Comparison of ENCODE assay signal across 24 cellular contexts in the genomic region with DNA sequence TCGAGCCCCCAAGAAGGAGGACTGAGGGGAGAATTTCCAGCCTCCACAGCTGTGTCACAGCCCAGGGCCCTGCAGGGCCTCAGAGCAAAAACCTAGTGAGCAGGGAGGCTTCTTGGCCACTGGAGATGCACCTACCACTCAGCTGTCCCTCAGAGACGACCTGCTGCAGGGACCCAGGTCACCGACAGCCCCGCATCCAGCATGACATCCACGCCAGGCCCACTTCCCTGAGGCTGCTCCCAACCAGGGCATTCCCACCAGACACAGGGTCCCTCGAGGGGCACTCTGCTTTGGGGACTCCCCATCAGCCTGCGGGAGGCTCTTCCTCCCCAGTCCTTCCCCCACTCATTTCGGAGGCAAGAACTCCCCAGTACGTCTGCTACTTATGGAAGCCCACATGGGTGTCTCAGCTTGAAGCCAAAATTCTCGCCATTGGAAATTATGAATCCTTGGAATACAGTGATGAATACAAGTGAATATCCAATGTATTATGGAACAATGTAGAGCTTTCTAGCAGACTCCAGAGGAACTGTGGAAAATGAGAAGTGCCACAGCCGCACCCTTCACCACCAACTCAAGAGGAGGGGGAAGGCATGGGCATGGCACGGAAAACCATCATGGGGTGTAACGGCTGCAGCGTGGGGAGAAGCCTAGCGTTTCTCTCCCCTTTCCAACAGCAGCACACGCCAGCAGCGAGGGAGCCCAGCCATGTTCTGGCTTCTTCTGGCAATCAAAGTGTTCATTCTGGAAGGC. TPM values are rescaled to one million over a fixed set of nuclear protein-coding genes. Genes with fewer than 3 reads are reported as not detected.
DNase-seq lines count a peak whose midpoint lies in the region; ATAC-seq and TF ChIP-seq lines count a peak whose summit lies in the region.
"Had no signal": no experiment of that assay in that cellular context is flagged by ENCODE, and none has a peak within 500 bp of the region (broad histone marks: within the 10 kb centered on the region; RNA-seq: fewer than 3 reads in every experiment).

No MANE protein-coding gene starts in this region.

- no peak for TF ChIP-seq EP300 in sigmoid colon (IDR thresholded peaks at IDR 0.05)

- intact Hi-C loops in sigmoid colon (cut with DNase I), result no loop called here

- H3K79me2 ChIP-seq in Loucy (ENCODE audit: insufficient read depth, low read length), result peaks cover 11% of the 10 kb centered on the region; the same call in 1 of the 2 replicates

- peak overlapping the region; percentile 73 for H3K4me2 ChIP-seq in Loucy (ENCODE audit: low read depth, low read length, poor library complexity, severe bottlenecking)

- no peak overlapping the region for H3K27ac Mint-ChIP-seq in endodermal cell
- H3K27ac Mint-ChIP-seq: CD4-positive, alpha-beta T cell had no signal

- DNase-seq in activated effector memory CD4-positive, alpha-beta T cell treated with anti-CD3 and anti-CD28 coated beads, Interleukin-2, amount 50 U/mL, for 16 hours, result peak; percentile 41
- no peak for DNase-seq in activated effector memory CD4-positive, alpha-beta T cell treated with Interleukin-2 at 50 U/mL for 16 hours
- peak; percentile 20 for DNase-seq in endodermal cell
- DNase-seq in sigmoid colon, result peak; percentile 60
- no peak for DNase-seq in activated CD4-positive, alpha-beta T cell treated with anti-CD3 and anti-CD28 coated beads, Interleukin-2, amount 50 U/mL, for 48 hours
- DNase-seq: 8988T; ACHN; BE2C; CD4-positive, alpha-beta T cell; Kasumi-1; MG63; NCI-H1105 treated with DMSO at 0.1 percent for 48 hours; NCI-H1930; NCI-H2107; NCI-H446; NCI-H82; NK-92 treated with Interleukin-12 subunit alpha and Interleukin-12 subunit beta, amount 100 ng/mL, for 24 hours had no signal

- ATAC-seq in GM18520 (IDR thresholded peaks at IDR 0.05; ENCODE audit: unreplicated experiment), result no peak
- ATAC-seq in GM18873 (IDR thresholded peaks at IDR 0.05; ENCODE audit: low FRiP score, unreplicated experiment), result no peak
- ATAC-seq: K562, SK-N-SH treated with all-trans-retinoic acid at 6 μM for 48 hours had no signal

- no peaks in the 10 kb centered on the region for H3K36me3 ChIP-seq in Loucy (ENCODE audit: insufficient read depth, low read length)
- no peaks in the 10 kb centered on the region for H3K36me3 ChIP-seq in endodermal cell (ENCODE audit: control insufficient read depth, insufficient read depth, low read length)
- no peaks in the 10 kb centered on the region for H3K36me3 ChIP-seq in sigmoid colon
- H3K36me3 ChIP-seq: BE2C, MG63, SJCRH30 had no signal

- no peaks in the 10 kb centered on the region for H3K9me3 Mint-ChIP-seq in endodermal cell
- H3K9me3 Mint-ChIP-seq: CD4-positive, alpha-beta T cell had no signal

- TF ChIP-seq CTCF in Loucy (conservative IDR thresholded peaks at IDR 0.05; ENCODE audit: low read length) (no peak), endodermal cell (conservative IDR thresholded peaks at IDR 0.05) (no peak), sigmoid colon (IDR thresholded peaks at IDR 0.05) (no peak)

- H3K36me3 Mint-ChIP-seq in endodermal cell (ENCODE audit: low read depth), result no peaks in the 10 kb centered on the region

- peaks cover 5% of the 10 kb centered on the region for H3K27me3 Mint-ChIP-seq in endodermal cell (ENCODE audit: insufficient read depth)

- H3K4me3 ChIP-seq in Loucy (ENCODE audit: low read length, poor library complexity, severe bottlenecking) (no peak overlapping the region), endodermal cell (ENCODE audit: low read length) (no peak overlapping the region), sigmoid colon (no peak overlapping the region)
- H3K4me3 ChIP-seq: K562, MG63, SJCRH30 had no signal

- H3K4me1 Mint-ChIP-seq in endodermal cell, result peaks cover 3% of the 10 kb centered on the region

- no peak overlapping the region for H2AFZ ChIP-seq in Loucy (ENCODE audit: low read length)

- no peaks in the 10 kb centered on the region for H3F3A ChIP-seq in Loucy (ENCODE audit: low read depth)

- H3K9me2 ChIP-seq in Loucy (replicated peaks; ENCODE audit: low read depth, low read length), result no peaks in the 10 kb centered on the region

- H3K27ac ChIP-seq in endodermal cell (ENCODE audit: low read depth, low read length), result no peak overlapping the region
- H3K27ac ChIP-seq in sigmoid colon, result no peak overlapping the region
- H3K27ac ChIP-seq: SJCRH30 had no signal

- H3K9me3 ChIP-seq in Loucy (ENCODE audit: insufficient read depth, low read depth, low read length), result no peaks in the 10 kb centered on the region
- H3K9me3 ChIP-seq in endodermal cell (ENCODE audit: control insufficient read depth, low read length), result no peaks in the 10 kb centered on the region
- no peaks in the 10 kb centered on the region for H3K9me3 ChIP-seq in sigmoid colon
- H3K9me3 ChIP-seq: BE2C, MG63, SJCRH30 had no signal

- peaks cover 76% of the 10 kb centered on the region for H3K4me1 ChIP-seq in Loucy (ENCODE audit: insufficient read depth, low read length, poor library complexity, severe bottlenecking)
- H3K4me1 ChIP-seq in endodermal cell (ENCODE audit: control insufficient read depth, insufficient read depth, low read length), result no peaks in the 10 kb centered on the region
- peaks cover 0 to 9% (median 8%) of the 10 kb centered on the region in 4 donors for H3K4me1 ChIP-seq in sigmoid colon
- H3K4me1 ChIP-seq: BE2C had no signal

- no peak for TF ChIP-seq POLR2A in sigmoid colon (IDR thresholded peaks at IDR 0.05)

- no peaks in the 10 kb centered on the region for H4K20me1 ChIP-seq in Loucy (ENCODE audit: insufficient read depth, low read length, poor library complexity, severe bottlenecking)

- H3K4me3 Mint-ChIP-seq in endodermal cell, result no peak overlapping the region
- H3K4me3 Mint-ChIP-seq: CD4-positive, alpha-beta T cell had no signal

- H3K27me3 ChIP-seq in Loucy (ENCODE audit: insufficient read depth, low read length, poor library complexity, severe bottlenecking) (no peaks in the 10 kb centered on the region), endodermal cell (ENCODE audit: control insufficient read depth, insufficient read depth, low read length, poor library complexity, severe bottlenecking) (peaks cover 7% of the 10 kb centered on the region), sigmoid colon (peaks cover 8 to 36% (median 18%) of the 10 kb centered on the region in 3 donors)
- H3K27me3 ChIP-seq: BE2C, MG63, SJCRH30 had no signal

- 94 to 96% methylated on average over 6 to 17 of the region's 17 CpGs for WGBS in endodermal cell (ENCODE audit: insufficient coverage in 1 of 2, insufficient read length in 1 of 2), 2 experiments
- WGBS in sigmoid colon, 2 donors, result 78 to 90% methylated on average over 17 of the region's 17 CpGs

- H3K9ac ChIP-seq in Loucy (ENCODE audit: low read depth, low read length, poor library complexity, severe bottlenecking), result peak overlapping the region; percentile 69
- H3K9ac ChIP-seq in endodermal cell (ENCODE audit: extremely low read depth, low read length, poor library complexity, severe bottlenecking), result no peak overlapping the region

RNA-seq across cellular contexts. Expression of a gene that starts 6.9 kb away (rescaled TPM):
- total RNA-seq in endodermal cell, result 1 to 10 TPM in 1 of 2 donors, not detected in 1; 5.5 TPM
- 1.2 TPM for polyA plus RNA-seq in endodermal cell (2013, experiment 1 of 2)
- 1.7 TPM for polyA plus RNA-seq in endodermal cell (2013, experiment 2 of 2)
- total RNA-seq in sigmoid colon, result 10 to 100 TPM; 14.3 to 45.1 (median 23.7) TPM
- polyA plus RNA-seq in sigmoid colon, result 1,000 to 10,000 TPM; 1,800 to 7,065 (median 3,772) TPM
- total RNA-seq: CD4-positive, alpha-beta T cell; H4 had no signal
- polyA plus RNA-seq: K562 had no signal

RNA-seq across cellular contexts. Expression of a gene that starts 42.5 kb away (rescaled TPM):
- total RNA-seq in endodermal cell (not detected), sigmoid colon (not detected)
- polyA plus RNA-seq in endodermal cell (2013, experiment 1 of 2), result not detected
- not detected for polyA plus RNA-seq in endodermal cell (2013, experiment 2 of 2)
- 10 to 100 TPM in 1 of 3 donors, 1 to 10 TPM in 2; 1.5 to 23.4 (median 3.0) TPM for polyA plus RNA-seq in sigmoid colon
- total RNA-seq: CD4-positive, alpha-beta T cell; H4; K562; SJCRH30 had no signal
- polyA plus RNA-seq: K562 had no signal

RNA-seq across cellular contexts. Expression of a gene that starts 58.0 kb away (rescaled TPM):
- total RNA-seq in endodermal cell (1 to 10 TPM; 1.6 to 3.7 TPM), sigmoid colon (1 to 10 TPM in 1 of 4 donors, not detected in 3; 1.1 TPM)
- 1.5 TPM for polyA plus RNA-seq in endodermal cell (2013, experiment 1 of 2)
- polyA plus RNA-seq in endodermal cell (2013, experiment 2 of 2), result 3.2 TPM
- polyA plus RNA-seq in sigmoid colon, result 100 to 1,000 TPM; 414 to 706 (median 493) TPM
- total RNA-seq: CD4-positive, alpha-beta T cell; H4; SJCRH30 had no signal
- polyA plus RNA-seq: K562 had no signal

Comparison
In these comparisons a context has a peak if more than half of its experiments do, and no peak if none do; other contexts are left out.
1. DNase-seq: peak in activated effector memory CD4-positive, alpha-beta T cell treated with anti-CD3 and anti-CD28 coated beads, Interleukin-2, amount 50 U/mL, for 16 hours (single experiment), endodermal cell (single experiment) and sigmoid colon (single experiment); none in activated effector memory CD4-positive, alpha-beta T cell treated with Interleukin-2 at 50 U/mL for 16 hours (single experiment) and activated CD4-positive, alpha-beta T cell treated with anti-CD3 and anti-CD28 coated beads, Interleukin-2, amount 50 U/mL, for 48 hours (0 of 2).